In the genomic region with DNA sequence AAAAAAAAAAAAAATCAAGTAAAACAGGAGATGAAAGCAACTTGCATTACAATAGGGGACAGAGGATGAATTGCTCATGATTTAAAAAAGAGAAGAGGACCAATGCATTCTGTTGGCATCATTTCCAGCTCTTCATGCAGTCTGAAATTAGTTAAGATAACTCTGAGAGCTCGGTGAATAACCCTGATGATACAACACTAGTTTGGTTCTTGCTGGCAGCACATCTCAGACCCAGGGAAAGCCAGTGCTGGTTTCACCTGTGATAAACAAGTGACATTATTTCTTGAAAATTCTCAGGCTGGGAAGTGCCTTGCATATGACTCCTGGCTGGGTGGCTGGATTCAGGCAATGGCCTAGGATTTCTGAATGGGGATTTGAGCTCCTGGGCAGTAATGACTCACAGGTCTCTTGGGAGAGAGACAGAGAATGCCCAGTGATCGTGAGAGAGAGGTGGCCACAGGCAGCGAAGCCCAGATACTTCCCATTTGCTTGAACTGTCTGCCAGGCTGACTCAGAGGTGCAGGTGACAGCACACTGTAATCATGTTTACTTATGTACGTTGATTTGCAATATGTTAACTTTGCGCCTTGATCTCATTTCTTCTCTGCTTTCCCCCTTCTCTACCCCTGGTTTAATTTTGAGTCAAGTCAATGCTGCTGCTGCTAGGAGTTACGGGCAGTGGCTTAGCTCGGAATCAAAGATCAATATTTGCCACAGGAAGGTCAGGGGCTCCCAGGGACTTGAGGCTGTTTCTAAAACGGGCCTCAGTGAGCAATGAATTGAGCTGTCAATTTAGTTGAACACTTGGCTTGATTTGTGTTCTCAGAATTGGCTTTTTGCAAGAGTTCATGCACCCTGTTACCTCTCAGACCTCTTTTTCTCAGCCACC, we compare ENCODE assay signal across 2 cellular contexts.
TF ChIP-seq lines count a peak whose summit lies in the region.

No MANE protein-coding gene starts in this region.

TF ChIP-seq in A549, 52 proteins besides CTCF, POLR2A, EP300 and RAD21 (continued from another document):
- TF ChIP-seq, protein P1, sequence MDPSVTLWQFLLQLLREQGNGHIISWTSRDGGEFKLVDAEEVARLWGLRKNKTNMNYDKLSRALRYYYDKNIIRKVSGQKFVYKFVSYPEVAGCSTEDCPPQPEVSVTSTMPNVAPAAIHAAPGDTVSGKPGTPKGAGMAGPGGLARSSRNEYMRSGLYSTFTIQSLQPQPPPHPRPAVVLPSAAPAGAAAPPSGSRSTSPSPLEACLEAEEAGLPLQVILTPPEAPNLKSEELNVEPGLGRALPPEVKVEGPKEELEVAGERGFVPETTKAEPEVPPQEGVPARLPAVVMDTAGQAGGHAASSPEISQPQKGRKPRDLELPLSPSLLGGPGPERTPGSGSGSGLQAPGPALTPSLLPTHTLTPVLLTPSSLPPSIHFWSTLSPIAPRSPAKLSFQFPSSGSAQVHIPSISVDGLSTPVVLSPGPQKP (IDR thresholded peaks at IDR 0.05; ENCODE audit: low read depth, low read length) = no peak
- TF ChIP-seq JUNB (IDR thresholded peaks at IDR 0.05) = 0 out of 2 replicates have a peak, but pooled peaks have one; percentile 21

TF ChIP-seq in GM23338, 12 proteins besides CTCF, POLR2A, EP300 and RAD21 (continued from another document):
- TF ChIP-seq ZNF331 (CRISPR knock-in tag; IDR thresholded peaks at IDR 0.05; ENCODE audit: low read depth) = no peak
- no peak for TF ChIP-seq CREB1 (CRISPR knock-in tag; IDR thresholded peaks at IDR 0.05; ENCODE audit: low read depth)
- TF ChIP-seq EZH2phosphoT487 (IDR thresholded peaks at IDR 0.05; ENCODE audit: unreplicated experiment) = no peak
- TF ChIP-seq EZH2 (IDR thresholded peaks at IDR 0.05; ENCODE audit: low read depth, unreplicated experiment) = no peak
TF ChIP-seq in GM23338: peak in this region for 0.
